ENCODE assay signal across 9 cellular contexts in the genomic region with DNA sequence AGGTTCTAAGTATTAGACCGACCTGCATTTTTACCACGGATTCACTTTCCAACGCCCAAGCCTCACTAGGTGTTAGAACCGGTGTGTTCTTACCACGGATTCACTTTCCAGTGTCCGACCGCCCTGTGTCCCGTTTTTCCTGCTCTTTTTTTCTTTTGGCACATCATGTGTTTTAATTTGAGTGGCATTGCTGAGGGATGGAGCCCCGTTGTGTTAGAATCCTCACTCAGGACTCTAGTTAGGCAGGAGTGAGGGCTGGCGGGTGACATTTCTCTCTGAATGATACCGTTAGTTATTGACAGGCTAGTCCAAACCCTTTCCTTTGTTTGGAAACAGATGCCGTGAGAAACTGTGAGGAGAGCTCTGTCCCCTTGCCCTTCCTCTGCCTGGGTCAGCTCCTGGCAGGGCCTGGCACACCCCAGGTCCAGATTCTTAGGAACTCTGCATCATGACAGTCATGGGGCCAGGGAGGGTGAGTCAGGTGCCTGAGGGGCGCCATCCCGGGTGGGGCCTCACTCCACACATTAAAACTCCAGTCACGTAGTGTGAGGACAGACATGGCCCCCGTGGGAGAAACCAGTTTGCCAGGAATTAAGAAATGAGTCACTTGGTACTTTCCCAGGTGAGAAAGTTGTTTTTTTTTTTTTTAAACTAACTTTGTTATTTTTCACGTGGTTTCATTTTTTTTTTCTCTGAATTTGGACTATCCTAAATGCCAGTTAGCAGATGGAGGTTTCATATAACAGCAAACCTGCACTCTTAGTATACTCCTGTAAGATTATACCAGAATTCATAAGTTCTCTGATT. TPM values are rescaled to one million over a fixed set of nuclear protein-coding genes. Genes with fewer than 3 reads are reported as not detected.
DNase-seq lines count a peak whose midpoint lies in the region; ATAC-seq lines count a peak whose summit lies in the region.
"Had no signal": no experiment of that assay in that cellular context is flagged by ENCODE, and none has a peak within 500 bp of the region (broad histone marks: within the 10 kb centered on the region; RNA-seq: fewer than 3 reads in every experiment).

No MANE protein-coding gene starts in this region.

- H3K4me3 Mint-ChIP-seq in activated naive CD4-positive, alpha-beta T cell treated with anti-CD3 and anti-CD28 coated beads for 36 hours: peak overlapping the region; percentile 21

- no peaks in the 10 kb centered on the region for H3K9me3 ChIP-seq in aorta (ENCODE audit: control insufficient read depth, low read length)

- DNase-seq in GM03348 (ENCODE audit: low spot score) (peak; percentile 41), mesenteric fat pad (ENCODE audit: low spot score) (peak; percentile 65), aorta (peak; percentile 41 to 70), pons (ENCODE audit: low spot score) (no peak), NCI-H748 treated with DMSO at 0.1 percent for 48 hours (lab: John Stamatoyannopoulos, UW) (no peak), NCI-H2227 (lab: John Stamatoyannopoulos, UW; ENCODE audit: unreplicated experiment) (no peak)
- peak; percentile 87 for DNase-seq in activated naive CD4-positive, alpha-beta T cell treated with anti-CD3 and anti-CD28 coated beads for 36 hours
- DNase-seq: right cardiac atrium had no signal

- intact Hi-C loops in activated naive CD4-positive, alpha-beta T cell treated with anti-CD3 and anti-CD28 coated beads for 36 hours (cut with micrococcal nuclease): loop anchor here (1.0 to 5.0 kb wide), 5 partner anchors 14 to 241 kb away; a partner anchor contains a TSS
- intact Hi-C loops in aorta (cut with DNase I): no loop called here

- no peaks in the 10 kb centered on the region for H3K4me1 ChIP-seq in aorta (ENCODE audit: control insufficient read depth in 1 of 2, insufficient read depth in 2 of 2, low read length in 2 of 2)

- H3K36me3 ChIP-seq in aorta (ENCODE audit: control insufficient read depth in 1 of 2, insufficient read depth in 2 of 2, low read length in 1 of 2): peaks cover 0 to 12% of the 10 kb centered on the region in 2 donors

- no peaks in the 10 kb centered on the region for H3K27me3 ChIP-seq in aorta (ENCODE audit: control insufficient read depth in 1 of 2, insufficient read depth in 2 of 2, low read length in 1 of 2)

- WGBS in aorta, 2 donors: 78 to 79% methylated on average over 17 of the region's 17 CpGs

- no peak overlapping the region for H3K27ac ChIP-seq in aorta (ENCODE audit: low read depth in 1 of 2, low read length in 2 of 2)

- ATAC-seq in HG03378 (IDR thresholded peaks at IDR 0.05; ENCODE audit: unreplicated experiment): peak; percentile 67
- ATAC-seq in aorta (ENCODE audit: low FRiP score): no peak

- no peaks in the 10 kb centered on the region for H3K27me3 Mint-ChIP-seq in activated naive CD4-positive, alpha-beta T cell treated with anti-CD3 and anti-CD28 coated beads for 36 hours (ENCODE audit: low read depth)

- peak overlapping the region; percentile 94 for H3K27ac Mint-ChIP-seq in activated naive CD4-positive, alpha-beta T cell treated with anti-CD3 and anti-CD28 coated beads for 36 hours

- CTCF ChIA-PET in activated naive CD4-positive, alpha-beta T cell treated with anti-CD3 and anti-CD28 coated beads for 36 hours (lab: Charles Lee): interaction anchor here (1.0 to 4.0 kb wide), 2 partner anchors 11 to 13 kb away, joined by 4 to 27 read pairs; no protein-coding TSS in a partner anchor

- peaks cover 57% of the 10 kb centered on the region for H3K4me1 Mint-ChIP-seq in activated naive CD4-positive, alpha-beta T cell treated with anti-CD3 and anti-CD28 coated beads for 36 hours (ENCODE audit: low read depth)

- H3K36me3 Mint-ChIP-seq in activated naive CD4-positive, alpha-beta T cell treated with anti-CD3 and anti-CD28 coated beads for 36 hours (ENCODE audit: low read depth): peaks cover 55% of the 10 kb centered on the region

- no peak overlapping the region for H3K4me3 ChIP-seq in aorta (ENCODE audit: low read length in 2 of 2)

- H3K9me3 Mint-ChIP-seq in activated naive CD4-positive, alpha-beta T cell treated with anti-CD3 and anti-CD28 coated beads for 36 hours: no peaks in the 10 kb centered on the region

RNA-seq across cellular contexts. Expression of a gene that starts 15.8 kb away (rescaled TPM):
- 10 to 100 TPM; 41.6 to 41.7 TPM for total RNA-seq in activated naive CD4-positive, alpha-beta T cell treated with anti-CD3 and anti-CD28 coated beads for 36 hours
- 58.5 TPM for total RNA-seq in mesenteric fat pad
- 10 to 100 TPM; 54.6 to 65.2 TPM for total RNA-seq in aorta
- polyA plus RNA-seq in aorta: 10 to 100 TPM; 31.3 to 88.9 TPM

Comparison
In these comparisons a context has a peak if more than half of its experiments do, and no peak if none do; other contexts are left out.
1. DNase-seq: peak in GM03348 (single experiment), activated naive CD4-positive, alpha-beta T cell treated with anti-CD3 and anti-CD28 coated beads for 36 hours (single experiment), mesenteric fat pad (single experiment) and aorta (2 of 2); none in pons (single experiment), NCI-H748 treated with DMSO at 0.1 percent for 48 hours (single experiment) and NCI-H2227 (single experiment).